In genomic region chr21:21148009-21148408, GRCh38 we compare ENCODE assay signal across 13 cellular contexts.
DNase-seq lines count a peak whose midpoint lies in the region; TF ChIP-seq lines count a peak whose summit lies in the region.
"Had no signal": no experiment of that assay in that cellular context is flagged by ENCODE, and none has a peak within 500 bp of the region (broad histone marks: within the 10 kb centered on the region; RNA-seq: fewer than 3 reads in every experiment).

No MANE protein-coding gene starts in this region.

- H3K9me3 ChIP-seq in SK-N-SH (no peaks in the 10 kb centered on the region), smooth muscle cell (replicated peaks; ENCODE audit: low read depth) (no peaks in the 10 kb centered on the region)
- H3K9me3 ChIP-seq: BLaER1 treated with 17β-estradiol and CSF1 and Interleukin-3, amounts not matched to agents 10 nM and 100 nM; HAP-1 had no signal

- H3K9ac ChIP-seq in SK-N-SH (no peak overlapping the region), smooth muscle cell (ENCODE audit: low read depth) (no peak overlapping the region)
- H3K9ac ChIP-seq: BLaER1 treated with 17β-estradiol and CSF1 and Interleukin-3, amounts not matched to agents 10 nM and 100 nM had no signal

- TF ChIP-seq CTCF in 22Rv1 (IDR thresholded peaks at IDR 0.05) (no peak), LNCaP clone FGC (IDR thresholded peaks at IDR 0.05; ENCODE audit: control insufficient read depth, extremely low read depth, insufficient read depth) (no peak), SK-N-SH (IDR thresholded peaks at IDR 0.05) (no peak), smooth muscle cell (IDR thresholded peaks at IDR 0.05; ENCODE audit: borderline replicate concordance, insufficient read depth, poor library complexity, severe bottlenecking) (no peak)

- POLR2A ChIA-PET in SK-N-SH (lab: Yijun Ruan, JAX), result no interaction called here

- DNase-seq in LNCaP clone FGC (ENCODE audit: low read depth), result peak; percentile 34
- DNase-seq in SK-N-SH, result peak; percentile 4
- no peak for DNase-seq in smooth muscle cell (lab: John Stamatoyannopoulos, UW; ENCODE audit: unreplicated experiment)
- DNase-seq in midbrain (lab: John Stamatoyannopoulos, UW), result no peak
- DNase-seq in DMS153 (lab: John Stamatoyannopoulos, UW), result no peak
- DNase-seq in cerebellar nuclear complex (lab: John Stamatoyannopoulos, UW), result no peak
- DNase-seq: CD8-positive, alpha-beta T cell; COR-L47; DMS 273 treated with DMSO at 0.1 percent for 48 hours had no signal

- TF ChIP-seq EP300 in SK-N-SH (IDR thresholded peaks at IDR 0.05; ENCODE audit: borderline replicate concordance in 1 of 2, low read depth in 1 of 2, low read length in 1 of 2), result no peak

- H3K9me2 ChIP-seq in SK-N-SH, result no peaks in the 10 kb centered on the region

- H3K27ac ChIP-seq in 22Rv1 (peak overlapping the region; percentile 19; the same call in 1 of the 2 replicates), SK-N-SH (ENCODE audit: low read depth in 2 of 2, low read length in 1 of 2) (no peak overlapping the region), smooth muscle cell (ENCODE audit: low read depth) (no peak overlapping the region)
- H3K27ac ChIP-seq: BLaER1 treated with 17β-estradiol and CSF1 and Interleukin-3, amounts not matched to agents 10 nM and 100 nM; HL-60 had no signal

- TF ChIP-seq RAD21 in SK-N-SH (IDR thresholded peaks at IDR 0.05; ENCODE audit: low read length), result no peak

- CTCF ChIA-PET in SK-N-SH (lab: Yijun Ruan, JAX), result no interaction called here

- H3K79me2 ChIP-seq in SK-N-SH (ENCODE audit: insufficient read depth), result no peaks in the 10 kb centered on the region
- H3K79me2 ChIP-seq in smooth muscle cell (ENCODE audit: low read depth), result no peaks in the 10 kb centered on the region

- H3K36me3 ChIP-seq in SK-N-SH (replicated peaks in 1 of 2; ENCODE audit: control insufficient read depth in 1 of 2, insufficient read depth in 2 of 2, low read length in 1 of 2), result no peaks in the 10 kb centered on the region
- no peaks in the 10 kb centered on the region for H3K36me3 ChIP-seq in smooth muscle cell (ENCODE audit: low read depth)
- H3K36me3 ChIP-seq: BLaER1 treated with 17β-estradiol and CSF1 and Interleukin-3, amounts not matched to agents 10 nM and 100 nM; HAP-1 had no signal

- H3K27me3 ChIP-seq in SK-N-SH (ENCODE audit: insufficient read depth) (no peaks in the 10 kb centered on the region), smooth muscle cell (ENCODE audit: low read depth) (no peaks in the 10 kb centered on the region)
- H3K27me3 ChIP-seq: BLaER1 treated with 17β-estradiol and CSF1 and Interleukin-3, amounts not matched to agents 10 nM and 100 nM had no signal

- H3K4me3 ChIP-seq in LNCaP clone FGC (ENCODE audit: low read depth, low read length) (no peak overlapping the region), SK-N-SH (ENCODE audit: low read depth in 2 of 2, low read length in 1 of 2) (no peak overlapping the region), smooth muscle cell (no peak overlapping the region)
- H3K4me3 ChIP-seq: BLaER1 treated with 17β-estradiol and CSF1 and Interleukin-3, amounts not matched to agents 10 nM and 100 nM; HAP-1 had no signal

- H4K20me1 ChIP-seq in SK-N-SH (ENCODE audit: insufficient read depth) (no peaks in the 10 kb centered on the region), smooth muscle cell (ENCODE audit: low read depth) (no peaks in the 10 kb centered on the region)
- H4K20me1 ChIP-seq: BLaER1 treated with 17β-estradiol and CSF1 and Interleukin-3, amounts not matched to agents 10 nM and 100 nM had no signal

- H3F3A ChIP-seq in SK-N-SH (replicated peaks; ENCODE audit: insufficient read depth) (peaks cover 5% of the 10 kb centered on the region), smooth muscle cell (ENCODE audit: low read depth) (no peaks in the 10 kb centered on the region)

- H3K4me2 ChIP-seq in SK-N-SH (no peak overlapping the region), smooth muscle cell (no peak overlapping the region)
- H3K4me2 ChIP-seq: BLaER1 treated with 17β-estradiol and CSF1 and Interleukin-3, amounts not matched to agents 10 nM and 100 nM had no signal

- no peaks in the 10 kb centered on the region for H3K4me1 ChIP-seq in SK-N-SH (ENCODE audit: control insufficient read depth in 1 of 2, insufficient read depth in 2 of 2, low read depth in 1 of 2, low read length in 1 of 2)
- no peaks in the 10 kb centered on the region for H3K4me1 ChIP-seq in smooth muscle cell (ENCODE audit: low read depth)
- H3K4me1 ChIP-seq: BLaER1 treated with 17β-estradiol and CSF1 and Interleukin-3, amounts not matched to agents 10 nM and 100 nM; HAP-1 had no signal

- H2AFZ ChIP-seq in SK-N-SH (ENCODE audit: low read depth) (no peak overlapping the region), smooth muscle cell (ENCODE audit: low read depth) (peak overlapping the region; percentile 47)

TF ChIP-seq in SK-N-SH, 30 proteins besides CTCF, POLR2A, EP300 and RAD21:
- TF ChIP-seq, protein P1, sequence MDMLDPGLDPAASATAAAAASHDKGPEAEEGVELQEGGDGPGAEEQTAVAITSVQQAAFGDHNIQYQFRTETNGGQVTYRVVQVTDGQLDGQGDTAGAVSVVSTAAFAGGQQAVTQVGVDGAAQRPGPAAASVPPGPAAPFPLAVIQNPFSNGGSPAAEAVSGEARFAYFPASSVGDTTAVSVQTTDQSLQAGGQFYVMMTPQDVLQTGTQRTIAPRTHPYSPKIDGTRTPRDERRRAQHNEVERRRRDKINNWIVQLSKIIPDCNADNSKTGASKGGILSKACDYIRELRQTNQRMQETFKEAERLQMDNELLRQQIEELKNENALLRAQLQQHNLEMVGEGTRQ (IDR thresholded peaks at IDR 0.05; ENCODE audit: borderline replicate concordance, low read depth, low read length), result no peak
- TF ChIP-seq MXI1 (IDR thresholded peaks at IDR 0.05; ENCODE audit: low read depth, low read length), result no peak
- TF ChIP-seq, protein P2, sequence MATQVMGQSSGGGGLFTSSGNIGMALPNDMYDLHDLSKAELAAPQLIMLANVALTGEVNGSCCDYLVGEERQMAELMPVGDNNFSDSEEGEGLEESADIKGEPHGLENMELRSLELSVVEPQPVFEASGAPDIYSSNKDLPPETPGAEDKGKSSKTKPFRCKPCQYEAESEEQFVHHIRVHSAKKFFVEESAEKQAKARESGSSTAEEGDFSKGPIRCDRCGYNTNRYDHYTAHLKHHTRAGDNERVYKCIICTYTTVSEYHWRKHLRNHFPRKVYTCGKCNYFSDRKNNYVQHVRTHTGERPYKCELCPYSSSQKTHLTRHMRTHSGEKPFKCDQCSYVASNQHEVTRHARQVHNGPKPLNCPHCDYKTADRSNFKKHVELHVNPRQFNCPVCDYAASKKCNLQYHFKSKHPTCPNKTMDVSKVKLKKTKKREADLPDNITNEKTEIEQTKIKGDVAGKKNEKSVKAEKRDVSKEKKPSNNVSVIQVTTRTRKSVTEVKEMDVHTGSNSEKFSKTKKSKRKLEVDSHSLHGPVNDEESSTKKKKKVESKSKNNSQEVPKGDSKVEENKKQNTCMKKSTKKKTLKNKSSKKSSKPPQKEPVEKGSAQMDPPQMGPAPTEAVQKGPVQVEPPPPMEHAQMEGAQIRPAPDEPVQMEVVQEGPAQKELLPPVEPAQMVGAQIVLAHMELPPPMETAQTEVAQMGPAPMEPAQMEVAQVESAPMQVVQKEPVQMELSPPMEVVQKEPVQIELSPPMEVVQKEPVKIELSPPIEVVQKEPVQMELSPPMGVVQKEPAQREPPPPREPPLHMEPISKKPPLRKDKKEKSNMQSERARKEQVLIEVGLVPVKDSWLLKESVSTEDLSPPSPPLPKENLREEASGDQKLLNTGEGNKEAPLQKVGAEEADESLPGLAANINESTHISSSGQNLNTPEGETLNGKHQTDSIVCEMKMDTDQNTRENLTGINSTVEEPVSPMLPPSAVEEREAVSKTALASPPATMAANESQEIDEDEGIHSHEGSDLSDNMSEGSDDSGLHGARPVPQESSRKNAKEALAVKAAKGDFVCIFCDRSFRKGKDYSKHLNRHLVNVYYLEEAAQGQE (IDR thresholded peaks at IDR 0.05; ENCODE audit: low read depth, low read length), result no peak

Comparison
In these comparisons a context has a peak if more than half of its experiments do, and no peak if none do; other contexts are left out.
1. DNase-seq: peak in LNCaP clone FGC (single experiment) and SK-N-SH (single experiment); none in smooth muscle cell (single experiment), midbrain (single experiment), DMS153 (single experiment) and cerebellar nuclear complex (0 of 2).